ENCODE assay signal across 8 cellular contexts in genomic region chr11:68206211-68206610, GRCh38. TPM values are rescaled to one million over a fixed set of nuclear protein-coding genes. Genes with fewer than 3 reads are reported as not detected.
DNase-seq lines count a peak whose midpoint lies in the region; ATAC-seq, FAIRE-seq and TF ChIP-seq lines count a peak whose summit lies in the region.

No MANE protein-coding gene starts in this region.

- intact Hi-C loops in Caco-2 (cut with micrococcal nuclease; ENCODE audit: unreplicated experiment): loop anchor here (1.0 to 5.0 kb wide), 3 partner anchors 85 to 197 kb away; partner anchors contain the start of gene CHKA

- no peaks in the 10 kb centered on the region for H3K36me3 ChIP-seq in Caco-2 (ENCODE audit: control insufficient read depth, insufficient read depth, low read length)
- no peaks in the 10 kb centered on the region for H3K36me3 ChIP-seq in astrocyte (ENCODE audit: insufficient read depth, low read length)
- H3K36me3 ChIP-seq in smooth muscle cell (ENCODE audit: low read depth): no peaks in the 10 kb centered on the region

- 40% methylated on average over 5 of the region's 5 CpGs for WGBS in smooth muscle cell (ENCODE audit: low lambda C conversion rate)

- CTCF ChIA-PET in Caco-2 (lab: Charles Lee): interaction anchor here (0.6 to 1.7 kb wide), 6 partner anchors 10 to 971 kb away, joined by 3 to 6 read pairs (median 4); no protein-coding TSS in a partner anchor
- CTCF ChIA-PET in HEK293T (lab: Yijun Ruan, JAX): interaction anchor here (0.7 to 1.2 kb wide), 5 partner anchors 9 to 769 kb away, joined by 3 to 5 read pairs (median 3); partner anchors contain the start of gene PTPRCAP

- H3K9me3 ChIP-seq in Caco-2 (no peaks in the 10 kb centered on the region), astrocyte (ENCODE audit: insufficient read depth, low read depth, low read length) (no peaks in the 10 kb centered on the region), smooth muscle cell (replicated peaks; ENCODE audit: low read depth) (no peaks in the 10 kb centered on the region)

- DNase-seq in Caco-2 (peak in 1 of 2 experiments; percentile 70), HEK293T (ENCODE audit: extremely low spot score) (peak; percentile 64), NCI-H526 treated with DMSO at 0.1 percent for 48 hours (lab: John Stamatoyannopoulos, UW) (peak; percentile 19), astrocyte (ENCODE audit: low read depth) (peak; percentile 32), iPS DF 19.7 (ENCODE audit: low read depth, low spot score) (peak; percentile 45), smooth muscle cell (lab: John Stamatoyannopoulos, UW; ENCODE audit: unreplicated experiment) (no peak)

- no peak overlapping the region for H3K27ac ChIP-seq in astrocyte (ENCODE audit: low read depth, low read length)
- no peak overlapping the region for H3K27ac ChIP-seq in smooth muscle cell (ENCODE audit: low read depth)

- H3K27me3 ChIP-seq in Caco-2 (replicated peaks; ENCODE audit: control insufficient read depth, insufficient read depth, low read length): no peaks in the 10 kb centered on the region
- H3K27me3 ChIP-seq in astrocyte (ENCODE audit: insufficient read depth, low read length): no peaks in the 10 kb centered on the region
- H3K27me3 ChIP-seq in smooth muscle cell (ENCODE audit: low read depth): no peaks in the 10 kb centered on the region

- peaks cover 6% of the 10 kb centered on the region for H3K36me3 Mint-ChIP-seq in Caco-2 (ENCODE audit: insufficient read depth, unreplicated experiment)
- H3K36me3 Mint-ChIP-seq in astrocyte (ENCODE audit: low read depth, unreplicated experiment): no peaks in the 10 kb centered on the region

- peaks cover 99% of the 10 kb centered on the region for H4K20me1 ChIP-seq in astrocyte (ENCODE audit: insufficient read depth, low read length)
- H4K20me1 ChIP-seq in smooth muscle cell (ENCODE audit: low read depth): peaks cover 100% of the 10 kb centered on the region

- POLR2A ChIA-PET in Caco-2 (lab: Charles Lee): interaction anchor here (0.7 kb wide), 1 partner anchor 66 kb away, joined by 3 read pairs; no protein-coding TSS in a partner anchor
- POLR2A ChIA-PET in HEK293T (lab: Yijun Ruan, JAX): interaction anchor here (1.0 kb wide), 1 partner anchor 176 kb away, joined by 3 read pairs; the partner anchor contains the start of gene NDUFS8

- no TSS peak for BruUV-seq in Caco-2 (replicated peaks; lab: Mats Ljungman, UMichigan)

- H3F3A ChIP-seq in smooth muscle cell (ENCODE audit: low read depth): no peaks in the 10 kb centered on the region

- H3K4me1 ChIP-seq in Caco-2 (peaks cover 8% of the 10 kb centered on the region; the same call in 1 of the 2 replicates), astrocyte (ENCODE audit: insufficient read depth, low read length) (peaks cover 5% of the 10 kb centered on the region), smooth muscle cell (ENCODE audit: low read depth) (peaks cover 5% of the 10 kb centered on the region)

- H3K79me2 ChIP-seq in astrocyte (ENCODE audit: insufficient read depth, low read length) (peaks cover 99% of the 10 kb centered on the region), smooth muscle cell (ENCODE audit: low read depth) (peaks cover 99% of the 10 kb centered on the region)

- H3K9ac ChIP-seq in astrocyte (ENCODE audit: low read length): no peak overlapping the region
- no peak overlapping the region for H3K9ac ChIP-seq in smooth muscle cell (ENCODE audit: low read depth)

- TF ChIP-seq CTCF in Caco-2 (IDR thresholded peaks at IDR 0.05; ENCODE audit: insufficient read depth in 1 of 2, low read depth in 1 of 2, low read length in 1 of 2, severe bottlenecking in 1 of 2, unreplicated experiment in 1 of 2) (peak; percentile 89 to 95), astrocyte (IDR thresholded peaks at IDR 0.05; ENCODE audit: insufficient read depth, low read depth, low read length) (peak; percentile 95), smooth muscle cell (IDR thresholded peaks at IDR 0.05; ENCODE audit: borderline replicate concordance, insufficient read depth, poor library complexity, severe bottlenecking) (peak; percentile 76)

- peak; percentile 13 for FAIRE-seq in astrocyte (lab: Jason Lieb, UNC)

- H2AFZ ChIP-seq in astrocyte (ENCODE audit: low read depth, low read length): no peak overlapping the region
- H2AFZ ChIP-seq in smooth muscle cell (ENCODE audit: low read depth): no peak overlapping the region

- H3K27me3 Mint-ChIP-seq in Caco-2 (ENCODE audit: insufficient read depth, unreplicated experiment) (no peaks in the 10 kb centered on the region), astrocyte (ENCODE audit: low read depth, unreplicated experiment) (no peaks in the 10 kb centered on the region)

- H3K4me3 Mint-ChIP-seq in Caco-2 (ENCODE audit: unreplicated experiment) (no peak overlapping the region), astrocyte (ENCODE audit: unreplicated experiment) (no peak overlapping the region)

- H3K27ac Mint-ChIP-seq in Caco-2 (ENCODE audit: unreplicated experiment): no peak overlapping the region
- H3K27ac Mint-ChIP-seq in astrocyte (ENCODE audit: unreplicated experiment): no peak overlapping the region

- ATAC-seq in HG02642 (IDR thresholded peaks at IDR 0.05; ENCODE audit: poor library complexity, unreplicated experiment) (no peak), HG03354 (IDR thresholded peaks at IDR 0.05; ENCODE audit: poor library complexity, severe bottlenecking, unreplicated experiment) (no peak)

- H3K4me2 ChIP-seq in astrocyte (ENCODE audit: low read length) (no peak overlapping the region), smooth muscle cell (no peak overlapping the region)

- H3K4me3 ChIP-seq in Caco-2 (ENCODE audit: low read depth, low read length) (no peak overlapping the region), astrocyte (ENCODE audit: insufficient read depth, low read depth, low read length) (no peak overlapping the region), smooth muscle cell (no peak overlapping the region)

- H3K4me1 Mint-ChIP-seq in Caco-2 (ENCODE audit: low read depth, unreplicated experiment) (peaks cover 26% of the 10 kb centered on the region), astrocyte (ENCODE audit: low read depth, unreplicated experiment) (peaks cover 12% of the 10 kb centered on the region)

- H3K9me3 Mint-ChIP-seq in Caco-2 (ENCODE audit: unreplicated experiment): no peaks in the 10 kb centered on the region
- H3K9me3 Mint-ChIP-seq in astrocyte (ENCODE audit: unreplicated experiment): no peaks in the 10 kb centered on the region

TF ChIP-seq in HEK293T, 16 proteins besides CTCF, POLR2A, EP300 and RAD21:
- TF ChIP-seq L3MBTL2 (conservative IDR thresholded peaks at IDR 0.05) (no peak), FOXA1 (IDR thresholded peaks at IDR 0.05) (no peak), SP1 (IDR thresholded peaks at IDR 0.05) (no peak), TARDBP (IDR thresholded peaks at IDR 0.05) (no peak), CTBP1 (IDR thresholded peaks at IDR 0.05; ENCODE audit: borderline replicate concordance) (no peak), ZNF384 (IDR thresholded peaks at IDR 0.05) (no peak), FOXM1 (IDR thresholded peaks at IDR 0.05; ENCODE audit: borderline replicate concordance) (no peak), LEF1 (IDR thresholded peaks at IDR 0.05; ENCODE audit: borderline replicate concordance) (no peak), NFRKB (IDR thresholded peaks at IDR 0.05) (no peak), ARNT (IDR thresholded peaks at IDR 0.05) (no peak), FOXK2 (IDR thresholded peaks at IDR 0.05) (no peak)
- TF ChIP-seq, protein P1, sequence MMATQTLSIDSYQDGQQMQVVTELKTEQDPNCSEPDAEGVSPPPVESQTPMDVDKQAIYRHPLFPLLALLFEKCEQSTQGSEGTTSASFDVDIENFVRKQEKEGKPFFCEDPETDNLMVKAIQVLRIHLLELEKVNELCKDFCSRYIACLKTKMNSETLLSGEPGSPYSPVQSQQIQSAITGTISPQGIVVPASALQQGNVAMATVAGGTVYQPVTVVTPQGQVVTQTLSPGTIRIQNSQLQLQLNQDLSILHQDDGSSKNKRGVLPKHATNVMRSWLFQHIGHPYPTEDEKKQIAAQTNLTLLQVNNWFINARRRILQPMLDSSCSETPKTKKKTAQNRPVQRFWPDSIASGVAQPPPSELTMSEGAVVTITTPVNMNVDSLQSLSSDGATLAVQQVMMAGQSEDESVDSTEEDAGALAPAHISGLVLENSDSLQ (IDR thresholded peaks at IDR 0.05): no peak

RNA-seq across cellular contexts. Expression of gene KMT5B, which starts 6.9 kb away (rescaled TPM):
- 89.1 and 91.2 TPM in 2 replicates for total RNA-seq in Caco-2 (2022)
- total RNA-seq in astrocyte: 33.4 and 38.0 TPM in 2 replicates
- 26.5 and 35.0 TPM in 2 replicates for total RNA-seq in smooth muscle cell
- polyA plus RNA-seq in smooth muscle cell: 32.1 and 32.9 TPM in 2 replicates
